Comparison of ENCODE assay signal across 8 cellular contexts in the genomic region with DNA sequence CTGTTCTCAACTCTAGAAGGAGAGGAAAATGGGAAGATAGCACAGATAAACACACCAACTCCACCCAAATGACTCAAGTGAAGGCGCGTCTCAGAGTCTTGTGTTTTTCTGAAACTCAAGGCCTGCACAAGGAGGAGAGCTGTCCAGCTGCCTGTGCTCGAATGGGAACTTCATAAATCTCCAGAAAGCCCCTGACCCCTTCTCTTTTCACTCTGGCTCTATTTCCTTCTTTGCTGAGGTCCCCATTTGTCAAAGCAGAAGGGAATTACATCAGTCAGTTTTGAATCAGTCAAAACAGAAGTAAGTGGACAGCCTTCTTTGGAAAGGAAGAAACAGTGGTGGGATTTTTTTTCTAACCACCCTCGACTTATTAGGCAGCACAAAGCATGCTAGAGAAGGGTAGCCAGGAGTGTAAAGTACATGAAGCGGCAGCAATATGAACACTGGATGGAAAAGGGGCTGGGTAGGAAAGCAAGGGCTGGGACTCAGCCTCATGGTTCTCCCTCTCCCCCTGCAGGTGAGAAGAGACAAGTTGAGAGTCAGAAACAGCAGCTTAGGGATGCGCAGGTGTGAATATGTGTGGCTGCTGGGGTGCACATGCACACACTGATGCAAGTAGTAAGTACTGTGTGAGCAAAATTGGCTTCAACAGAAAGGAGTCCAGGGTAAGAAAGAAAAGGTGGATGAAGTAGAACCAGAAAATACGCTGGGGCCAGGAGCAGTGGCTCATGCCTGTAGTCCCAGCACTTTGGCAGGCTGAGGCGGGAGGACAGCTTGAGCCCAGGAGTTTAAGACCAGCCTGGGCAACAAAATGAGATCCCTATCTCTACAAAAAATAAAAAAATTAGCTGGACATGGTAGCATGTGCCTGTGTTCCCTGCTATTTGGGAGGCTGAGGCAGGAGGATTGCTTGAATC. TPM values are rescaled to one million over a fixed set of nuclear protein-coding genes. Genes with fewer than 3 reads are reported as not detected.
DNase-seq lines count a peak whose midpoint lies in the region; ATAC-seq, FAIRE-seq and TF ChIP-seq lines count a peak whose summit lies in the region.

No MANE protein-coding gene starts in this region.

- H3K9me3 ChIP-seq in DOHH2 (ENCODE audit: control insufficient read depth, insufficient read depth, low read length) = no peaks in the 10 kb centered on the region
- H3K9me3 ChIP-seq in small intestine (ENCODE audit: control insufficient read depth, low read depth) = no peaks in the 10 kb centered on the region

- peaks cover 4% of the 10 kb centered on the region; the same call in 1 of the 2 replicates for H3K4me1 ChIP-seq in DOHH2 (ENCODE audit: control insufficient read depth, low read length)
- H3K4me1 ChIP-seq in small intestine (ENCODE audit: control insufficient read depth in 2 of 2, insufficient read depth in 1 of 2, low read depth in 1 of 2, low read length in 1 of 2) = no peaks in the 10 kb centered on the region

- no peaks in the 10 kb centered on the region for H3K9me2 ChIP-seq in DOHH2 (replicated peaks; ENCODE audit: control insufficient read depth, low read length)

- FAIRE-seq in small intestine (lab: Jason Lieb, UNC) = no peak

- DNase-seq in NCI-H526 treated with DMSO at 0.1 percent for 48 hours (lab: John Stamatoyannopoulos, UW) (peak; percentile 88), epithelial cell of proximal tubule (ENCODE audit: low read depth) (no peak), small intestine (peak; percentile 62), activated gamma-delta T cell treated with Interleukin-2 at 50 U/mL for 16 hours (no peak)
- DNase-seq in NK-92 treated with Interleukin-12 subunit alpha and Interleukin-12 subunit beta, amount 100 ng/mL, for 24 hours (lab: John Stamatoyannopoulos, UW) = no peak

- no peaks in the 10 kb centered on the region for H3K79me2 ChIP-seq in DOHH2 (ENCODE audit: control insufficient read depth, low read length)

- H3K27me3 ChIP-seq in DOHH2 (ENCODE audit: control insufficient read depth, low read length) (no peaks in the 10 kb centered on the region), small intestine (ENCODE audit: control insufficient read depth in 2 of 2, insufficient read depth in 2 of 2, low read length in 2 of 2) (no peaks in the 10 kb centered on the region)

- H3K36me3 ChIP-seq in DOHH2 (ENCODE audit: control insufficient read depth, low read length) = no peaks in the 10 kb centered on the region
- no peaks in the 10 kb centered on the region for H3K36me3 ChIP-seq in small intestine (ENCODE audit: control insufficient read depth in 2 of 2, insufficient read depth in 2 of 2, low read length in 2 of 2)

- no peak overlapping the region for H3K27ac ChIP-seq in DOHH2 (ENCODE audit: low read depth, low read length)
- no peak overlapping the region for H3K27ac ChIP-seq in small intestine (ENCODE audit: low read depth in 1 of 2, low read length in 1 of 2)

- TF ChIP-seq CTCF in DOHH2 (IDR thresholded peaks at IDR 0.05; ENCODE audit: low read depth, low read length, poor library complexity, severe bottlenecking) (peak; percentile 40), epithelial cell of proximal tubule (conservative IDR thresholded peaks at IDR 0.05; ENCODE audit: low read depth, low read length) (peak; percentile 48)

- H3K4me2 ChIP-seq in DOHH2 (ENCODE audit: low read length) = no peak overlapping the region

- H4K20me1 ChIP-seq in DOHH2 (ENCODE audit: control insufficient read depth, insufficient read depth, low read depth, low read length) = no peaks in the 10 kb centered on the region

- WGBS in small intestine, 3 donors = 38 to 49% (median 46%) methylated on average over 8 of the region's 8 CpGs

- H3K4me3 ChIP-seq in DOHH2 (ENCODE audit: low read length) (no peak overlapping the region), epithelial cell of proximal tubule (ENCODE audit: low read depth, low read length) (no peak overlapping the region), small intestine (ENCODE audit: low read depth in 1 of 2, low read length in 2 of 2) (no peak overlapping the region)

- ATAC-seq in GM21576 (IDR thresholded peaks at IDR 0.05; ENCODE audit: unreplicated experiment) = peak; percentile 65
- ATAC-seq in GM18858 (IDR thresholded peaks at IDR 0.05; ENCODE audit: unreplicated experiment) = no peak

- H3F3A ChIP-seq in DOHH2 (ENCODE audit: control insufficient read depth, insufficient read depth) = no peaks in the 10 kb centered on the region

RNA-seq across cellular contexts. Expression of a gene that starts 36.6 kb away (rescaled TPM):
- total RNA-seq in epithelial cell of proximal tubule = 27.5 and 36.2 TPM in 2 replicates
- 10 to 100 TPM; 15.7 to 40.3 (median 19.5) TPM for polyA plus RNA-seq in small intestine

Comparison
In these comparisons a context has a peak if more than half of its experiments do, and no peak if none do; other contexts are left out.
1. DNase-seq: peak in NCI-H526 treated with DMSO at 0.1 percent for 48 hours (single experiment) and small intestine (single experiment); none in epithelial cell of proximal tubule (single experiment), activated gamma-delta T cell treated with Interleukin-2 at 50 U/mL for 16 hours (single experiment) and NK-92 treated with Interleukin-12 subunit alpha and Interleukin-12 subunit beta, amount 100 ng/mL, for 24 hours (single experiment).